Comparison of ENCODE assay signal across 1 cellular context in the genomic region with DNA sequence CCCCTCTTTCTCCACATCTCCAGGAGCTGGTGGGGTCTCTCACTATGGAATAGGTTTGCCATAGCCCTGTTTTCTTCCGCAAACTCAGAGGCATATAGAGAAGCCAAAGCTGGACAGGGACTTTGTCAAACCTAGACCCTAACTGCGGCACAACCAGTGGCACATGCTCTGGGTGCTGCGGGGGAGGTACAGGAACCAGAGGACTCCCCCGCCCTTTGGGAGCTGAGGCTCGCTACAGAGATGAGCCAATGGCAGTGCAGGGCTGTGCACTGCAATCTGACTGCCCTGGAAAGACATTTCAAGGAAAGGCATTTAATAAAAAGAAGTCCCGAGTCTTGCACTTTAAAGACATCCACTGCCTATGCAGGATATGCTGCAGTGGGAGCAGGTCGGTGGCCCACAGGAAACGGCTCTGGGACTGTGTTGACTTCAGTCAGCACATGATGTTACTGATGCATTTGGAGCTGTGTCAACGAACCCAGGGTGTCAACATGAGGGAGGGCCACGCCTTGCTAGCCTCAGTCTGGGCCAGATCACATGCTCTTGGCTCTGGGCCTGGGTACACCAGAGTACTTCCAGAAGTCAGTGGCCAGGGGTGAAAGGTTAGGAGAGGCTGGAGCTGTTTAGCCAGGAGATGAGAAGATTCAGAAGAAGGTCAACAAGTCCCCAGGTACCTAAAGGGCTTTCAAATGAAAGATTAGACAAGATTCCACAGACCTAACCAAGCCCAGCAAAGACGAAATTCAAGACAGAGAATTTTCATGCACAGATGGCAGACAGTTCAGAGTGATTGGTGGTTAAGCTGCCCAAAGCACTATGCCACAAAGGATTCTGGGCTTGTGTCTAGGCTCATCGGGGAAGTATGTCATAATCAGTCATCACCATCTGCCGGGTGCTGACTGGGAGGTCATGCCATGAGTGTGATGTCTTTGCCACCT.
TF ChIP-seq lines count a peak whose summit lies in the region.

No MANE protein-coding gene starts in this region.

TF ChIP-seq in HepG2, 621 proteins besides CTCF, POLR2A, EP300 and RAD21 (continued from another document and continues in another):
- no peak for TF ChIP-seq ZNF550 (CRISPR knock-in tag; IDR thresholded peaks at IDR 0.05; ENCODE audit: borderline replicate concordance)
- TF ChIP-seq, protein P1, sequence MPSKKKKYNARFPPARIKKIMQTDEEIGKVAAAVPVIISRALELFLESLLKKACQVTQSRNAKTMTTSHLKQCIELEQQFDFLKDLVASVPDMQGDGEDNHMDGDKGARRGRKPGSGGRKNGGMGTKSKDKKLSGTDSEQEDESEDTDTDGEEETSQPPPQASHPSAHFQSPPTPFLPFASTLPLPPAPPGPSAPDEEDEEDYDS (CRISPR knock-in tag; IDR thresholded peaks at IDR 0.05) = peak; percentile 40; the same call in 1 of the 2 replicates
- TF ChIP-seq, protein P2, sequence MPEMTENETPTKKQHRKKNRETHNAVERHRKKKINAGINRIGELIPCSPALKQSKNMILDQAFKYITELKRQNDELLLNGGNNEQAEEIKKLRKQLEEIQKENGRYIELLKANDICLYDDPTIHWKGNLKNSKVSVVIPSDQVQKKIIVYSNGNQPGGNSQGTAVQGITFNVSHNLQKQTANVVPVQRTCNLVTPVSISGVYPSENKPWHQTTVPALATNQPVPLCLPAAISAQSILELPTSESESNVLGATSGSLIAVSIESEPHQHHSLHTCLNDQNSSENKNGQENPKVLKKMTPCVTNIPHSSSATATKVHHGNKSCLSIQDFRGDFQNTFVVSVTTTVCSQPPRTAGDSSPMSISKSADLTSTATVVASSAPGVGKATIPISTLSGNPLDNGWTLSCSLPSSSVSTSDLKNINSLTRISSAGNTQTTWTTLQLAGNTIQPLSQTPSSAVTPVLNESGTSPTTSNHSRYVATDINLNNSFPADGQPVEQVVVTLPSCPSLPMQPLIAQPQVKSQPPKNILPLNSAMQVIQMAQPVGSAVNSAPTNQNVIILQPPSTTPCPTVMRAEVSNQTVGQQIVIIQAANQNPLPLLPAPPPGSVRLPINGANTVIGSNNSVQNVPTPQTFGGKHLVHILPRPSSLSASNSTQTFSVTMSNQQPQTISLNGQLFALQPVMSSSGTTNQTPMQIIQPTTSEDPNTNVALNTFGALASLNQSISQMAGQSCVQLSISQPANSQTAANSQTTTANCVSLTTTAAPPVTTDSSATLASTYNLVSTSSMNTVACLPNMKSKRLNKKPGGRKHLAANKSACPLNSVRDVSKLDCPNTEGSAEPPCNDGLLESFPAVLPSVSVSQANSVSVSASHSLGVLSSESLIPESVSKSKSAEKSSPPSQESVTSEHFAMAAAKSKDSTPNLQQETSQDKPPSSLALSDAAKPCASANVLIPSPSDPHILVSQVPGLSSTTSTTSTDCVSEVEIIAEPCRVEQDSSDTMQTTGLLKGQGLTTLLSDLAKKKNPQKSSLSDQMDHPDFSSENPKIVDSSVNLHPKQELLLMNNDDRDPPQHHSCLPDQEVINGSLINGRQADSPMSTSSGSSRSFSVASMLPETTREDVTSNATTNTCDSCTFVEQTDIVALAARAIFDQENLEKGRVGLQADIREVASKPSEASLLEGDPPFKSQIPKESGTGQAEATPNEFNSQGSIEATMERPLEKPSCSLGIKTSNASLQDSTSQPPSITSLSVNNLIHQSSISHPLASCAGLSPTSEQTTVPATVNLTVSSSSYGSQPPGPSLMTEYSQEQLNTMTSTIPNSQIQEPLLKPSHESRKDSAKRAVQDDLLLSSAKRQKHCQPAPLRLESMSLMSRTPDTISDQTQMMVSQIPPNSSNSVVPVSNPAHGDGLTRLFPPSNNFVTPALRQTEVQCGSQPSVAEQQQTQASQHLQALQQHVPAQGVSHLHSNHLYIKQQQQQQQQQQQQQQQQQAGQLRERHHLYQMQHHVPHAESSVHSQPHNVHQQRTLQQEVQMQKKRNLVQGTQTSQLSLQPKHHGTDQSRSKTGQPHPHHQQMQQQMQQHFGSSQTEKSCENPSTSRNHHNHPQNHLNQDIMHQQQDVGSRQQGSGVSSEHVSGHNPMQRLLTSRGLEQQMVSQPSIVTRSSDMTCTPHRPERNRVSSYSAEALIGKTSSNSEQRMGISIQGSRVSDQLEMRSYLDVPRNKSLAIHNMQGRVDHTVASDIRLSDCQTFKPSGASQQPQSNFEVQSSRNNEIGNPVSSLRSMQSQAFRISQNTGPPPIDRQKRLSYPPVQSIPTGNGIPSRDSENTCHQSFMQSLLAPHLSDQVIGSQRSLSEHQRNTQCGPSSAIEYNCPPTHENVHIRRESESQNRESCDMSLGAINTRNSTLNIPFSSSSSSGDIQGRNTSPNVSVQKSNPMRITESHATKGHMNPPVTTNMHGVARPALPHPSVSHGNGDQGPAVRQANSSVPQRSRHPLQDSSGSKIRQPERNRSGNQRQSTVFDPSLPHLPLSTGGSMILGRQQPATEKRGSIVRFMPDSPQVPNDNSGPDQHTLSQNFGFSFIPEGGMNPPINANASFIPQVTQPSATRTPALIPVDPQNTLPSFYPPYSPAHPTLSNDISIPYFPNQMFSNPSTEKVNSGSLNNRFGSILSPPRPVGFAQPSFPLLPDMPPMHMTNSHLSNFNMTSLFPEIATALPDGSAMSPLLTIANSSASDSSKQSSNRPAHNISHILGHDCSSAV (CRISPR knock-in tag; IDR thresholded peaks at IDR 0.05; ENCODE audit: borderline replicate concordance) = no peak
- no peak for TF ChIP-seq ZNF432 (CRISPR knock-in tag; IDR thresholded peaks at IDR 0.05; ENCODE audit: borderline replicate concordance)
- TF ChIP-seq GPN1 (CRISPR knock-in tag; IDR thresholded peaks at IDR 0.05; ENCODE audit: borderline replicate concordance) = no peak
- TF ChIP-seq SUZ12 (IDR thresholded peaks at IDR 0.05; ENCODE audit: low read depth, low read length) = no peak
- TF ChIP-seq, protein P3, sequence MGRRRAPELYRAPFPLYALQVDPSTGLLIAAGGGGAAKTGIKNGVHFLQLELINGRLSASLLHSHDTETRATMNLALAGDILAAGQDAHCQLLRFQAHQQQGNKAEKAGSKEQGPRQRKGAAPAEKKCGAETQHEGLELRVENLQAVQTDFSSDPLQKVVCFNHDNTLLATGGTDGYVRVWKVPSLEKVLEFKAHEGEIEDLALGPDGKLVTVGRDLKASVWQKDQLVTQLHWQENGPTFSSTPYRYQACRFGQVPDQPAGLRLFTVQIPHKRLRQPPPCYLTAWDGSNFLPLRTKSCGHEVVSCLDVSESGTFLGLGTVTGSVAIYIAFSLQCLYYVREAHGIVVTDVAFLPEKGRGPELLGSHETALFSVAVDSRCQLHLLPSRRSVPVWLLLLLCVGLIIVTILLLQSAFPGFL (CRISPR knock-in tag; IDR thresholded peaks at IDR 0.05) = no peak
- TF ChIP-seq HNRNPH1 (optimal IDR thresholded peaks at IDR 0.05; ENCODE audit: low read depth, low read length) = no peak
- TF ChIP-seq ZNF598 (CRISPR knock-in tag; IDR thresholded peaks at IDR 0.05; ENCODE audit: borderline replicate concordance) = no peak
- no peak for TF ChIP-seq ZBTB42 (CRISPR knock-in tag; IDR thresholded peaks at IDR 0.05)
- no peak for TF ChIP-seq SIX1 (CRISPR knock-in tag; IDR thresholded peaks at IDR 0.05; ENCODE audit: borderline replicate concordance)
- no peak for TF ChIP-seq ZFP1 (CRISPR knock-in tag; IDR thresholded peaks at IDR 0.05)
- TF ChIP-seq, protein P4, sequence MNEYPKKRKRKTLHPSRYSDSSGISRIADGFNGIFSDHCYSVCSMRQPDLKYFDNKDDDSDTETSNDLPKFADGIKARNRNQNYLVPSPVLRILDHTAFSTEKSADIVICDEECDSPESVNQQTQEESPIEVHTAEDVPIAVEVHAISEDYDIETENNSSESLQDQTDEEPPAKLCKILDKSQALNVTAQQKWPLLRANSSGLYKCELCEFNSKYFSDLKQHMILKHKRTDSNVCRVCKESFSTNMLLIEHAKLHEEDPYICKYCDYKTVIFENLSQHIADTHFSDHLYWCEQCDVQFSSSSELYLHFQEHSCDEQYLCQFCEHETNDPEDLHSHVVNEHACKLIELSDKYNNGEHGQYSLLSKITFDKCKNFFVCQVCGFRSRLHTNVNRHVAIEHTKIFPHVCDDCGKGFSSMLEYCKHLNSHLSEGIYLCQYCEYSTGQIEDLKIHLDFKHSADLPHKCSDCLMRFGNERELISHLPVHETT (CRISPR knock-in tag; conservative IDR thresholded peaks at IDR 0.05) = no peak
- TF ChIP-seq ZMAT3 (CRISPR knock-in tag; conservative IDR thresholded peaks at IDR 0.05) = no peak; the same call in 1 of the 2 replicates
- no peak for TF ChIP-seq HNRNPUL1 (IDR thresholded peaks at IDR 0.05; ENCODE audit: low read depth, low read length)
- peak; percentile 50; the same call in 1 of the 2 replicates for TF ChIP-seq ZBTB20 (CRISPR knock-in tag; IDR thresholded peaks at IDR 0.05; ENCODE audit: borderline replicate concordance, low read depth)
- no peak for TF ChIP-seq SRSF1 (optimal IDR thresholded peaks at IDR 0.05; ENCODE audit: low read depth, low read length)
- TF ChIP-seq ZNF12 (CRISPR knock-in tag; IDR thresholded peaks at IDR 0.05) = peak; percentile 52; the same call in 1 of the 2 replicates
- no peak for TF ChIP-seq PAWR (CRISPR knock-in tag; IDR thresholded peaks at IDR 0.05; ENCODE audit: borderline replicate concordance)
- TF ChIP-seq BHLHE40 (IDR thresholded peaks at IDR 0.05; ENCODE audit: low read length) = peak; percentile 74
- no peak for TF ChIP-seq ZNF674 (CRISPR knock-in tag; IDR thresholded peaks at IDR 0.05; ENCODE audit: low read depth)
- TF ChIP-seq CEBPG (CRISPR knock-in tag; IDR thresholded peaks at IDR 0.05) = no peak
- TF ChIP-seq SPEN (CRISPR knock-in tag; IDR thresholded peaks at IDR 0.05; ENCODE audit: low read depth) = peak; percentile 55; the same call in 1 of the 2 replicates
- TF ChIP-seq, protein P5, sequence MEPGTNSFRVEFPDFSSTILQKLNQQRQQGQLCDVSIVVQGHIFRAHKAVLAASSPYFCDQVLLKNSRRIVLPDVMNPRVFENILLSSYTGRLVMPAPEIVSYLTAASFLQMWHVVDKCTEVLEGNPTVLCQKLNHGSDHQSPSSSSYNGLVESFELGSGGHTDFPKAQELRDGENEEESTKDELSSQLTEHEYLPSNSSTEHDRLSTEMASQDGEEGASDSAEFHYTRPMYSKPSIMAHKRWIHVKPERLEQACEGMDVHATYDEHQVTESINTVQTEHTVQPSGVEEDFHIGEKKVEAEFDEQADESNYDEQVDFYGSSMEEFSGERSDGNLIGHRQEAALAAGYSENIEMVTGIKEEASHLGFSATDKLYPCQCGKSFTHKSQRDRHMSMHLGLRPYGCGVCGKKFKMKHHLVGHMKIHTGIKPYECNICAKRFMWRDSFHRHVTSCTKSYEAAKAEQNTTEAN (CRISPR knock-in tag; conservative IDR thresholded peaks at IDR 0.05) = no peak
- TF ChIP-seq, protein P6, sequence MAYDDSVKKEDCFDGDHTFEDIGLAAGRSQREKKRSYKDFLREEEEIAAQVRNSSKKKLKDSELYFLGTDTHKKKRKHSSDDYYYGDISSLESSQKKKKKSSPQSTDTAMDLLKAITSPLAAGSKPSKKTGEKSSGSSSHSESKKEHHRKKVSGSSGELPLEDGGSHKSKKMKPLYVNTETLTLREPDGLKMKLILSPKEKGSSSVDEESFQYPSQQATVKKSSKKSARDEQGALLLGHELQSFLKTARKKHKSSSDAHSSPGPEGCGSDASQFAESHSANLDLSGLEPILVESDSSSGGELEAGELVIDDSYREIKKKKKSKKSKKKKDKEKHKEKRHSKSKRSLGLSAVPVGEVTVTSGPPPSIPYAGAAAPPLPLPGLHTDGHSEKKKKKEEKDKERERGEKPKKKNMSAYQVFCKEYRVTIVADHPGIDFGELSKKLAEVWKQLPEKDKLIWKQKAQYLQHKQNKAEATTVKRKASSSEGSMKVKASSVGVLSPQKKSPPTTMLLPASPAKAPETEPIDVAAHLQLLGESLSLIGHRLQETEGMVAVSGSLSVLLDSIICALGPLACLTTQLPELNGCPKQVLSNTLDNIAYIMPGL (CRISPR knock-in tag; IDR thresholded peaks at IDR 0.05; ENCODE audit: borderline replicate concordance in 1 of 2, low read depth in 1 of 2) = no peak
- TF ChIP-seq, protein P7, sequence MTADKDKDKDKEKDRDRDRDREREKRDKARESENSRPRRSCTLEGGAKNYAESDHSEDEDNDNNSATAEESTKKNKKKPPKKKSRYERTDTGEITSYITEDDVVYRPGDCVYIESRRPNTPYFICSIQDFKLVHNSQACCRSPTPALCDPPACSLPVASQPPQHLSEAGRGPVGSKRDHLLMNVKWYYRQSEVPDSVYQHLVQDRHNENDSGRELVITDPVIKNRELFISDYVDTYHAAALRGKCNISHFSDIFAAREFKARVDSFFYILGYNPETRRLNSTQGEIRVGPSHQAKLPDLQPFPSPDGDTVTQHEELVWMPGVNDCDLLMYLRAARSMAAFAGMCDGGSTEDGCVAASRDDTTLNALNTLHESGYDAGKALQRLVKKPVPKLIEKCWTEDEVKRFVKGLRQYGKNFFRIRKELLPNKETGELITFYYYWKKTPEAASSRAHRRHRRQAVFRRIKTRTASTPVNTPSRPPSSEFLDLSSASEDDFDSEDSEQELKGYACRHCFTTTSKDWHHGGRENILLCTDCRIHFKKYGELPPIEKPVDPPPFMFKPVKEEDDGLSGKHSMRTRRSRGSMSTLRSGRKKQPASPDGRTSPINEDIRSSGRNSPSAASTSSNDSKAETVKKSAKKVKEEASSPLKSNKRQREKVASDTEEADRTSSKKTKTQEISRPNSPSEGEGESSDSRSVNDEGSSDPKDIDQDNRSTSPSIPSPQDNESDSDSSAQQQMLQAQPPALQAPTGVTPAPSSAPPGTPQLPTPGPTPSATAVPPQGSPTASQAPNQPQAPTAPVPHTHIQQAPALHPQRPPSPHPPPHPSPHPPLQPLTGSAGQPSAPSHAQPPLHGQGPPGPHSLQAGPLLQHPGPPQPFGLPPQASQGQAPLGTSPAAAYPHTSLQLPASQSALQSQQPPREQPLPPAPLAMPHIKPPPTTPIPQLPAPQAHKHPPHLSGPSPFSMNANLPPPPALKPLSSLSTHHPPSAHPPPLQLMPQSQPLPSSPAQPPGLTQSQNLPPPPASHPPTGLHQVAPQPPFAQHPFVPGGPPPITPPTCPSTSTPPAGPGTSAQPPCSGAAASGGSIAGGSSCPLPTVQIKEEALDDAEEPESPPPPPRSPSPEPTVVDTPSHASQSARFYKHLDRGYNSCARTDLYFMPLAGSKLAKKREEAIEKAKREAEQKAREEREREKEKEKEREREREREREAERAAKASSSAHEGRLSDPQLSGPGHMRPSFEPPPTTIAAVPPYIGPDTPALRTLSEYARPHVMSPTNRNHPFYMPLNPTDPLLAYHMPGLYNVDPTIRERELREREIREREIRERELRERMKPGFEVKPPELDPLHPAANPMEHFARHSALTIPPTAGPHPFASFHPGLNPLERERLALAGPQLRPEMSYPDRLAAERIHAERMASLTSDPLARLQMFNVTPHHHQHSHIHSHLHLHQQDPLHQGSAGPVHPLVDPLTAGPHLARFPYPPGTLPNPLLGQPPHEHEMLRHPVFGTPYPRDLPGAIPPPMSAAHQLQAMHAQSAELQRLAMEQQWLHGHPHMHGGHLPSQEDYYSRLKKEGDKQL (CRISPR knock-in tag; IDR thresholded peaks at IDR 0.05; ENCODE audit: low read depth) = no peak
- TF ChIP-seq, protein P8, sequence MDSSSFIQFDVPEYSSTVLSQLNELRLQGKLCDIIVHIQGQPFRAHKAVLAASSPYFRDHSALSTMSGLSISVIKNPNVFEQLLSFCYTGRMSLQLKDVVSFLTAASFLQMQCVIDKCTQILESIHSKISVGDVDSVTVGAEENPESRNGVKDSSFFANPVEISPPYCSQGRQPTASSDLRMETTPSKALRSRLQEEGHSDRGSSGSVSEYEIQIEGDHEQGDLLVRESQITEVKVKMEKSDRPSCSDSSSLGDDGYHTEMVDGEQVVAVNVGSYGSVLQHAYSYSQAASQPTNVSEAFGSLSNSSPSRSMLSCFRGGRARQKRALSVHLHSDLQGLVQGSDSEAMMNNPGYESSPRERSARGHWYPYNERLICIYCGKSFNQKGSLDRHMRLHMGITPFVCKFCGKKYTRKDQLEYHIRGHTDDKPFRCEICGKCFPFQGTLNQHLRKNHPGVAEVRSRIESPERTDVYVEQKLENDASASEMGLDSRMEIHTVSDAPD (CRISPR knock-in tag; IDR thresholded peaks at IDR 0.05) = no peak
- TF ChIP-seq ZNF878 (CRISPR knock-in tag; IDR thresholded peaks at IDR 0.05) = peak; percentile 94
- TF ChIP-seq PPARG (CRISPR knock-in tag; conservative IDR thresholded peaks at IDR 0.05) = peak; percentile 65
- no peak for TF ChIP-seq ZBTB7B (CRISPR knock-in tag; IDR thresholded peaks at IDR 0.05)
